Comparison of ENCODE assay signal across 1 cellular context in the genomic region with DNA sequence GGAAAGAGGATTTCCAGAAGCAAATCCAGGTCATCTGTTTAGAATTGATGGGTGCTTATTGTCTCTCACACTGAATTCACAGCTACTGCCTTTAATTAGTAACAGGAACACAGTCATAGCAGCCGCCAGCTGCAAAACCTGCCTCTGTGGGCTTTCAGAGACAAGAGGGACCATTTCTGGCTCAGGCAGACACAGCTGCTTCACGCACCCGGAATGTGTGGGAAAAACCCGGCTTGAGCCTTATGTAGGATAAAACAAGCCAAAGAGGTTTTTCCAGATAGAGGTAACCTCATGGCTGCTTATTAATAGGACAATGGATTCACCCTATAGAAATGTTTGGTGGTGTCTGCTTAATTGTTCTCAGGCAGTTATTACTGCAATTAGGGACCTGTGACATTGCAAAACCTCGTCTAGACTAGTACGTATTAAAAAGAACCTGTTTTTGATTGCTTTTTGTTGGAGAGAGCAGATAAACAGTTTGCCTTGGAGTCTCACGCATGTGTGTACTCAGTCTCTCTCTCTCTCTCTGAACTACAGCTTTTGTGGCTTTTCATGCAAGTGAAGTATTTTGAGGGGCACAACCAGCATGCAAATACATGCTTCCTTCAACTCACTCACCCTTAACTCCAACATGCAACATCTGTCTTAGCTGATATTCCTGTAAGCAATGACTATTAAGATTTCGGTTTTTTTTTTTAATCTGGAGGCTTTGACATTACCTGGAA.
TF ChIP-seq lines count a peak whose summit lies in the region.

No MANE protein-coding gene starts in this region.

TF ChIP-seq in GM23338, 12 proteins besides CTCF, POLR2A, EP300 and RAD21 (continued from another document):
- TF ChIP-seq, protein P1, sequence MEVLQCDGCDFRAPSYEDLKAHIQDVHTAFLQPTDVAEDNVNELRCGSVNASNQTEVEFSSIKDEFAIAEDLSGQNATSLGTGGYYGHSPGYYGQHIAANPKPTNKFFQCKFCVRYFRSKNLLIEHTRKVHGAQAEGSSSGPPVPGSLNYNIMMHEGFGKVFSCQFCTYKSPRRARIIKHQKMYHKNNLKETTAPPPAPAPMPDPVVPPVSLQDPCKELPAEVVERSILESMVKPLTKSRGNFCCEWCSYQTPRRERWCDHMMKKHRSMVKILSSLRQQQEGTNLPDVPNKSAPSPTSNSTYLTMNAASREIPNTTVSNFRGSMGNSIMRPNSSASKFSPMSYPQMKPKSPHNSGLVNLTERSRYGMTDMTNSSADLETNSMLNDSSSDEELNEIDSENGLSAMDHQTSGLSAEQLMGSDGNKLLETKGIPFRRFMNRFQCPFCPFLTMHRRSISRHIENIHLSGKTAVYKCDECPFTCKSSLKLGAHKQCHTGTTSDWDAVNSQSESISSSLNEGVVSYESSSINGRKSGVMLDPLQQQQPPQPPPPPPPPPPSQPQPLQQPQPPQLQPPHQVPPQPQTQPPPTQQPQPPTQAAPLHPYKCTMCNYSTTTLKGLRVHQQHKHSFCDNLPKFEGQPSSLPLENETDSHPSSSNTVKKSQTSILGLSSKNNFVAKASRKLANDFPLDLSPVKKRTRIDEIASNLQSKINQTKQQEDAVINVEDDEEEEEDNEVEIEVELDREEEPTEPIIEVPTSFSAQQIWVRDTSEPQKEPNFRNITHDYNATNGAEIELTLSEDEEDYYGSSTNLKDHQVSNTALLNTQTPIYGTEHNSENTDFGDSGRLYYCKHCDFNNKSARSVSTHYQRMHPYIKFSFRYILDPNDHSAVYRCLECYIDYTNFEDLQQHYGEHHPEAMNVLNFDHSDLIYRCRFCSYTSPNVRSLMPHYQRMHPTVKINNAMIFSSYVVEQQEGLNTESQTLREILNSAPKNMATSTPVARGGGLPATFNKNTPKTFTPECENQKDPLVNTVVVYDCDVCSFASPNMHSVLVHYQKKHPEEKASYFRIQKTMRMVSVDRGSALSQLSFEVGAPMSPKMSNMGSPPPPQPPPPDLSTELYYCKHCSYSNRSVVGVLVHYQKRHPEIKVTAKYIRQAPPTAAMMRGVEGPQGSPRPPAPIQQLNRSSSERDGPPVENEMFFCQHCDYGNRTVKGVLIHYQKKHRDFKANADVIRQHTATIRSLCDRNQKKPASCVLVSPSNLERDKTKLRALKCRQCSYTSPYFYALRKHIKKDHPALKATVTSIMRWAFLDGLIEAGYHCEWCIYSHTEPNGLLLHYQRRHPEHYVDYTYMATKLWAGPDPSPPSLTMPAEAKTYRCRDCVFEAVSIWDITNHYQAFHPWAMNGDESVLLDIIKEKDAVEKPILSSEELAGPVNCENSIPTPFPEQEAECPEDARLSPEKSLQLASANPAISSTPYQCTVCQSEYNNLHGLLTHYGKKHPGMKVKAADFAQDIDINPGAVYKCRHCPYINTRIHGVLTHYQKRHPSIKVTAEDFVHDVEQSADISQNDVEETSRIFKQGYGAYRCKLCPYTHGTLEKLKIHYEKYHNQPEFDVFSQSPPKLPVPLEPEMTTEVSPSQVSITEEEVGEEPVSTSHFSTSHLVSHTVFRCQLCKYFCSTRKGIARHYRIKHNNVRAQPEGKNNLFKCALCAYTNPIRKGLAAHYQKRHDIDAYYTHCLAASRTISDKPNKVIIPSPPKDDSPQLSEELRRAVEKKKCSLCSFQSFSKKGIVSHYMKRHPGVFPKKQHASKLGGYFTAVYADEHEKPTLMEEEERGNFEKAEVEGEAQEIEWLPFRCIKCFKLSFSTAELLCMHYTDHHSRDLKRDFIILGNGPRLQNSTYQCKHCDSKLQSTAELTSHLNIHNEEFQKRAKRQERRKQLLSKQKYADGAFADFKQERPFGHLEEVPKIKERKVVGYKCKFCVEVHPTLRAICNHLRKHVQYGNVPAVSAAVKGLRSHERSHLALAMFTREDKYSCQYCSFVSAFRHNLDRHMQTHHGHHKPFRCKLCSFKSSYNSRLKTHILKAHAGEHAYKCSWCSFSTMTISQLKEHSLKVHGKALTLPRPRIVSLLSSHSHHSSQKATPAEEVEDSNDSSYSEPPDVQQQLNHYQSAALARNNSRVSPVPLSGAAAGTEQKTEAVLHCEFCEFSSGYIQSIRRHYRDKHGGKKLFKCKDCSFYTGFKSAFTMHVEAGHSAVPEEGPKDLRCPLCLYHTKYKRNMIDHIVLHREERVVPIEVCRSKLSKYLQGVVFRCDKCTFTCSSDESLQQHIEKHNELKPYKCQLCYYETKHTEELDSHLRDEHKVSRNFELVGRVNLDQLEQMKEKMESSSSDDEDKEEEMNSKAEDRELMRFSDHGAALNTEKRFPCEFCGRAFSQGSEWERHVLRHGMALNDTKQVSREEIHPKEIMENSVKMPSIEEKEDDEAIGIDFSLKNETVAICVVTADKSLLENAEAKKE (CRISPR knock-in tag; IDR thresholded peaks at IDR 0.05): no peak
- no peak for TF ChIP-seq STAT1 (IDR thresholded peaks at IDR 0.05; ENCODE audit: unreplicated experiment)
- TF ChIP-seq, protein P2, sequence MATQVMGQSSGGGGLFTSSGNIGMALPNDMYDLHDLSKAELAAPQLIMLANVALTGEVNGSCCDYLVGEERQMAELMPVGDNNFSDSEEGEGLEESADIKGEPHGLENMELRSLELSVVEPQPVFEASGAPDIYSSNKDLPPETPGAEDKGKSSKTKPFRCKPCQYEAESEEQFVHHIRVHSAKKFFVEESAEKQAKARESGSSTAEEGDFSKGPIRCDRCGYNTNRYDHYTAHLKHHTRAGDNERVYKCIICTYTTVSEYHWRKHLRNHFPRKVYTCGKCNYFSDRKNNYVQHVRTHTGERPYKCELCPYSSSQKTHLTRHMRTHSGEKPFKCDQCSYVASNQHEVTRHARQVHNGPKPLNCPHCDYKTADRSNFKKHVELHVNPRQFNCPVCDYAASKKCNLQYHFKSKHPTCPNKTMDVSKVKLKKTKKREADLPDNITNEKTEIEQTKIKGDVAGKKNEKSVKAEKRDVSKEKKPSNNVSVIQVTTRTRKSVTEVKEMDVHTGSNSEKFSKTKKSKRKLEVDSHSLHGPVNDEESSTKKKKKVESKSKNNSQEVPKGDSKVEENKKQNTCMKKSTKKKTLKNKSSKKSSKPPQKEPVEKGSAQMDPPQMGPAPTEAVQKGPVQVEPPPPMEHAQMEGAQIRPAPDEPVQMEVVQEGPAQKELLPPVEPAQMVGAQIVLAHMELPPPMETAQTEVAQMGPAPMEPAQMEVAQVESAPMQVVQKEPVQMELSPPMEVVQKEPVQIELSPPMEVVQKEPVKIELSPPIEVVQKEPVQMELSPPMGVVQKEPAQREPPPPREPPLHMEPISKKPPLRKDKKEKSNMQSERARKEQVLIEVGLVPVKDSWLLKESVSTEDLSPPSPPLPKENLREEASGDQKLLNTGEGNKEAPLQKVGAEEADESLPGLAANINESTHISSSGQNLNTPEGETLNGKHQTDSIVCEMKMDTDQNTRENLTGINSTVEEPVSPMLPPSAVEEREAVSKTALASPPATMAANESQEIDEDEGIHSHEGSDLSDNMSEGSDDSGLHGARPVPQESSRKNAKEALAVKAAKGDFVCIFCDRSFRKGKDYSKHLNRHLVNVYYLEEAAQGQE (IDR thresholded peaks at IDR 0.05; ENCODE audit: unreplicated experiment): no peak
- no peak for TF ChIP-seq ZNF331 (CRISPR knock-in tag; IDR thresholded peaks at IDR 0.05; ENCODE audit: low read depth)
- no peak for TF ChIP-seq EZH2phosphoT487 (IDR thresholded peaks at IDR 0.05; ENCODE audit: unreplicated experiment)
- TF ChIP-seq POLR2AphosphoS5 (IDR thresholded peaks at IDR 0.05; ENCODE audit: low read depth): no peak
